Comparison of ENCODE assay signal across 17 cellular contexts in genomic region chr15:90851114-90851513, GRCh38. TPM values are rescaled to one million over a fixed set of nuclear protein-coding genes. Genes with fewer than 3 reads are reported as not detected.
DNase-seq lines count a peak whose midpoint lies in the region; ATAC-seq, FAIRE-seq and TF ChIP-seq lines count a peak whose summit lies in the region.
"Had no signal": no experiment of that assay in that cellular context is flagged by ENCODE, and none has a peak within 500 bp of the region (broad histone marks: within the 10 kb centered on the region; RNA-seq: fewer than 3 reads in every experiment).

No MANE protein-coding gene starts in this region.

- no TSS peak for BruUV-seq in K562 (replicated peaks; lab: Mats Ljungman, UMichigan)

- H3K4me3 ChIP-seq in K562, result no peak overlapping the region
- no peak overlapping the region for H3K4me3 ChIP-seq in upper lobe of right lung
- H3K4me3 ChIP-seq: left lung, sigmoid colon had no signal

- 56% methylated on average over 6 of the region's 6 CpGs for WGBS in K562 (ENCODE audit: insufficient coverage, low coverage, missing lambda C conversion rate)

- H3K27ac ChIP-seq in K562 (ENCODE audit: extremely low read depth, low read depth, low read length) (no peak overlapping the region), upper lobe of right lung (no peak overlapping the region)
- H3K27ac ChIP-seq: left lung, sigmoid colon had no signal

- CTCF ChIA-PET in activated CD4-positive, alpha-beta T cell treated with anti-CD3 and anti-CD28 coated beads, Interleukin-2, amount 10 ng/mL, durations not matched to agents 7 days and 5 days (lab: Charles Lee), result interaction anchor here (1.0 to 3.5 kb wide), 6 partner anchors 9 to 134 kb away, joined by 3 to 30 read pairs (median 6); partner anchors contain the start of genes BLM and HDDC3
- CTCF ChIA-PET in K562 (lab: Yijun Ruan, JAX; ENCODE audit: low intra/inter-chr PET ratio), result no interaction called here

- 0 out of 2 replicates have a peak overlapping the region, but pooled peaks have one; percentile 41 for H2AFZ ChIP-seq in K562 (ENCODE audit: low read depth, low read length)

- H3K36me3 Mint-ChIP-seq in activated CD4-positive, alpha-beta T cell treated with anti-CD3 and anti-CD28 coated beads, Interleukin-2, amount 10 ng/mL, durations not matched to agents 7 days and 5 days (ENCODE audit: low read depth), result peaks cover 36% of the 10 kb centered on the region
- H3K36me3 Mint-ChIP-seq in stimulated activated naive CD8-positive, alpha-beta T cell treated with anti-CD3 and anti-CD28 coated beads, Interleukin-15, Interleukin-2, amounts not matched to agents 100 ng/mL and 50 ng/mL, for 24 hours (ENCODE audit: low read depth), result peaks cover 3% of the 10 kb centered on the region

- H3K4me2 ChIP-seq in K562 (ENCODE audit: insufficient read depth, low read length), result no peak overlapping the region

- no peaks in the 10 kb centered on the region for H3K9me3 ChIP-seq in K562 (replicated peaks; ENCODE audit: control insufficient read depth, insufficient read depth, low read depth, low read length)
- no peaks in the 10 kb centered on the region for H3K9me3 ChIP-seq in upper lobe of right lung
- H3K9me3 ChIP-seq: left lung, sigmoid colon had no signal

- no peaks in the 10 kb centered on the region for H3K9me1 ChIP-seq in K562 (ENCODE audit: control insufficient read depth, insufficient read depth, low read length)

- no peak; the same call in 2 of the 3 replicates for ATAC-seq in K562
- no peak for ATAC-seq in upper lobe of right lung
- ATAC-seq: left lung had no signal

- peak overlapping the region; percentile 92 for H3K27ac Mint-ChIP-seq in activated CD4-positive, alpha-beta T cell treated with anti-CD3 and anti-CD28 coated beads, Interleukin-2, amount 10 ng/mL, durations not matched to agents 7 days and 5 days
- peak overlapping the region; percentile 95 for H3K27ac Mint-ChIP-seq in stimulated activated naive CD8-positive, alpha-beta T cell treated with anti-CD3 and anti-CD28 coated beads, Interleukin-15, Interleukin-2, amounts not matched to agents 100 ng/mL and 50 ng/mL, for 24 hours

- H4K20me1 ChIP-seq in K562 (replicated peaks; ENCODE audit: control insufficient read depth, insufficient read depth, low read length), result no peaks in the 10 kb centered on the region

- H3K4me1 ChIP-seq in K562 (replicated peaks in 1 of 2; ENCODE audit: control insufficient read depth in 2 of 2, insufficient read depth in 2 of 2, low read length in 2 of 2) (peaks cover 10 to 28% of the 10 kb centered on the region in 2 experiments; a peak in 4 of 5 replicates), upper lobe of right lung (no peaks in the 10 kb centered on the region)
- H3K4me1 ChIP-seq: sigmoid colon had no signal

- no peak for TF ChIP-seq EP300 in K562 (IDR thresholded peaks at IDR 0.05; ENCODE audit: low read length)

- H3K4me1 Mint-ChIP-seq in activated CD4-positive, alpha-beta T cell treated with anti-CD3 and anti-CD28 coated beads, Interleukin-2, amount 10 ng/mL, durations not matched to agents 7 days and 5 days, result peaks cover 70% of the 10 kb centered on the region
- peaks cover 68% of the 10 kb centered on the region for H3K4me1 Mint-ChIP-seq in stimulated activated naive CD8-positive, alpha-beta T cell treated with anti-CD3 and anti-CD28 coated beads, Interleukin-15, Interleukin-2, amounts not matched to agents 100 ng/mL and 50 ng/mL, for 24 hours (ENCODE audit: low read depth)

- H3K9me3 Mint-ChIP-seq in activated CD4-positive, alpha-beta T cell treated with anti-CD3 and anti-CD28 coated beads, Interleukin-2, amount 10 ng/mL, durations not matched to agents 7 days and 5 days, result peaks cover 8% of the 10 kb centered on the region
- H3K9me3 Mint-ChIP-seq in stimulated activated naive CD8-positive, alpha-beta T cell treated with anti-CD3 and anti-CD28 coated beads, Interleukin-15, Interleukin-2, amounts not matched to agents 100 ng/mL and 50 ng/mL, for 24 hours, result no peaks in the 10 kb centered on the region

- no peak for FAIRE-seq in K562 (lab: Jason Lieb, UNC)
- FAIRE-seq: astrocyte, H54, RCC 7860 had no signal

- in situ Hi-C loops in K562 (cut with MboI), result no loop called here

- no peaks in the 10 kb centered on the region for H3K27me3 Mint-ChIP-seq in activated CD4-positive, alpha-beta T cell treated with anti-CD3 and anti-CD28 coated beads, Interleukin-2, amount 10 ng/mL, durations not matched to agents 7 days and 5 days
- H3K27me3 Mint-ChIP-seq in stimulated activated naive CD8-positive, alpha-beta T cell treated with anti-CD3 and anti-CD28 coated beads, Interleukin-15, Interleukin-2, amounts not matched to agents 100 ng/mL and 50 ng/mL, for 24 hours, result no peaks in the 10 kb centered on the region

- no peak for TF ChIP-seq CTCF in K562 (IDR thresholded peaks at IDR 0.05 in 2 of 3, conservative IDR thresholded peaks at IDR 0.05 in 1 of 3; ENCODE audit: insufficient read depth in 2 of 3, low read depth in 1 of 3, low read length in 3 of 3)
- TF ChIP-seq CTCF in upper lobe of right lung (IDR thresholded peaks at IDR 0.05), result no peak

- TF ChIP-seq RAD21 in K562 (CRISPR knock-in tag; conservative IDR thresholded peaks at IDR 0.05 in 1 of 2, IDR thresholded peaks at IDR 0.05 in 1 of 2), result no peak

- H3K9ac ChIP-seq in K562 (ENCODE audit: insufficient read depth in 1 of 2, low read depth in 2 of 2, low read length in 2 of 2), result 0 out of 4 replicates have a peak overlapping the region, but pooled peaks of 1 of the 2 experiments have one; percentile 74

- no peaks in the 10 kb centered on the region for H3K27me3 ChIP-seq in K562 (ENCODE audit: control insufficient read depth in 2 of 2, insufficient read depth in 2 of 2, low read length in 2 of 2)
- no peaks in the 10 kb centered on the region for H3K27me3 ChIP-seq in upper lobe of right lung
- H3K27me3 ChIP-seq: left lung, sigmoid colon had no signal

- H3K4me3 Mint-ChIP-seq in activated CD4-positive, alpha-beta T cell treated with anti-CD3 and anti-CD28 coated beads, Interleukin-2, amount 10 ng/mL, durations not matched to agents 7 days and 5 days, result peak overlapping the region; percentile 54
- H3K4me3 Mint-ChIP-seq in stimulated activated naive CD8-positive, alpha-beta T cell treated with anti-CD3 and anti-CD28 coated beads, Interleukin-15, Interleukin-2, amounts not matched to agents 100 ng/mL and 50 ng/mL, for 24 hours, result peak overlapping the region; percentile 49

- peak; percentile 40 for DNase-seq in activated naive CD4-positive, alpha-beta T cell treated with Interleukin-2 at 50 U/mL for 16 hours
- no peak for DNase-seq in activated naive CD4-positive, alpha-beta T cell treated with anti-CD3 and anti-CD28 coated beads, Interleukin-2, amount 50 U/mL, for 16 hours
- DNase-seq in activated CD4-positive, alpha-beta T cell treated with anti-CD3 and anti-CD28 coated beads, Interleukin-2, amount 10 ng/mL, durations not matched to agents 7 days and 5 days, result peak; percentile 39
- DNase-seq in K562 (ENCODE audit: extremely low read depth in 1 of 4, low spot score in 3 of 4) (no peak), NCI-H1930 (lab: John Stamatoyannopoulos, UW) (no peak), dermis blood vessel endothelial cell (no peak), upper lobe of right lung (no peak)
- DNase-seq: hypothalamus, NCI-H1694 treated with DMSO at 0.1 percent for 48 hours, NCI-H524 treated with DMSO at 0.1 percent for 48 hours, sigmoid colon had no signal

- no peaks in the 10 kb centered on the region for H3K79me2 ChIP-seq in K562 (ENCODE audit: control insufficient read depth, insufficient read depth, low read length)

- POLR2A ChIA-PET in activated CD4-positive, alpha-beta T cell treated with anti-CD3 and anti-CD28 coated beads, Interleukin-2, amount 10 ng/mL, durations not matched to agents 7 days and 5 days (lab: Charles Lee), result interaction anchor here (0.7 kb wide), 1 partner anchor 33 kb away, joined by 3 read pairs; no protein-coding TSS in a partner anchor
- POLR2A ChIA-PET in K562 (lab: Yijun Ruan, JAX), result interaction anchor here (1.1 to 1.9 kb wide), 2 partner anchors 10 to 18 kb away, joined by 3 to 10 read pairs; partner anchors contain the start of gene FURIN

- H3K36me3 ChIP-seq in K562 (ENCODE audit: control insufficient read depth, insufficient read depth, low read length) (no peaks in the 10 kb centered on the region), upper lobe of right lung (no peaks in the 10 kb centered on the region)
- H3K36me3 ChIP-seq: left lung, sigmoid colon had no signal

- no peak for TF ChIP-seq POLR2A in K562 (conservative IDR thresholded peaks at IDR 0.05)

- intact Hi-C loops in K562 (cut with micrococcal nuclease), result no loop called here
- intact Hi-C loops in upper lobe of right lung (cut with DNase I), result no loop called here

RNA-seq across cellular contexts. Expression of gene FURIN, which starts 17.3 kb away (rescaled TPM):
- total RNA-seq in activated CD4-positive, alpha-beta T cell treated with anti-CD3 and anti-CD28 coated beads, Interleukin-2, amount 10 ng/mL, durations not matched to agents 7 days and 5 days, result 100 to 1,000 TPM; 148 to 153 TPM
- total RNA-seq in K562 (2011; cell fraction: chromatin; rRNA removed; ENCODE audit: low replicate concordance), result 29.3 and 88.9 TPM in 2 replicates
- total RNA-seq in K562 (2011; cell fraction: nucleolus; rRNA removed), result 101 and 110 TPM in 2 replicates
- total RNA-seq in K562 (2011; cell fraction: nucleoplasm; rRNA removed), result 63.1 TPM in 2 replicates
- 49.9 and 69.9 TPM in 2 replicates for total RNA-seq in K562 (2014; rRNA removed)
- total RNA-seq in K562 (2014; rRNA removed; fragmentation: Illumina TruSeq; extraction: Trizol), result 10.0 and 11.7 TPM in 2 replicates
- 34.8 and 36.0 TPM in 2 replicates for total RNA-seq in K562 (2015; rRNA removed; fragmentation: Illumina TruSeq; extraction: Trizol)
- 93.5 and 99.9 TPM in 2 replicates for total RNA-seq in K562 (2021)
- 22.4 and 30.8 TPM in 2 replicates for polyA plus RNA-seq in K562 (2011; rRNA removed)
- polyA plus RNA-seq in K562 (2011; cell fraction: cytosol; rRNA removed), result 31.2 and 60.1 TPM in 2 replicates
- polyA plus RNA-seq in K562 (2011; cell fraction: nucleus; rRNA removed), result 42.7 and 71.3 TPM in 2 replicates
- 74.8 and 95.4 TPM in 2 replicates for polyA plus RNA-seq in K562 (2012)
- 36.4 and 61.7 TPM in 2 replicates for polyA plus RNA-seq in K562 (2014; fragmentation: Illumina TruSeq; extraction: Trizol)
- polyA plus RNA-seq in K562 (2014; fragmentation: Nextera tagmentation; extraction: Ambion mirVana), result 1 to 10 TPM in 1 of 2 experiments, under 1 TPM in 1; 0.92 to 1.1 TPM
- 49.1 and 50.3 TPM in 2 replicates for polyA plus RNA-seq in K562 (2014; rRNA removed)
- polyA minus RNA-seq in K562 (2011; rRNA and poly(A)+ RNA removed), result 12.3 and 17.9 TPM in 2 replicates
- 47.5 and 65.9 TPM in 2 replicates for polyA minus RNA-seq in K562 (2011; cell fraction: cytosol; rRNA and poly(A)+ RNA removed)
- polyA minus RNA-seq in K562 (2011; cell fraction: nucleus; rRNA and poly(A)+ RNA removed), result 24.6 and 32.0 TPM in 2 replicates
- total RNA-seq in dermis blood vessel endothelial cell, result 67.2 and 136 TPM in 2 replicates
- 104 TPM for total RNA-seq in upper lobe of right lung

RNA-seq across cellular contexts. Expression of gene FES, which starts 33.2 kb away (rescaled TPM):
- 10 to 100 TPM in 1 of 2 experiments, 1 to 10 TPM in 1; 8.6 to 10.7 TPM for total RNA-seq in activated CD4-positive, alpha-beta T cell treated with anti-CD3 and anti-CD28 coated beads, Interleukin-2, amount 10 ng/mL, durations not matched to agents 7 days and 5 days
- 3.7 and 18.5 TPM in 2 replicates for total RNA-seq in K562 (2011; cell fraction: chromatin; rRNA removed; ENCODE audit: low replicate concordance)
- 5.1 and 10.8 TPM in 2 replicates for total RNA-seq in K562 (2011; cell fraction: nucleolus; rRNA removed)
- total RNA-seq in K562 (2011; cell fraction: nucleoplasm; rRNA removed), result 3.3 and 6.0 TPM in 2 replicates
- 0.86 and 1.6 TPM in 2 replicates for total RNA-seq in K562 (2014; rRNA removed)
- total RNA-seq in K562 (2014; rRNA removed; fragmentation: Illumina TruSeq; extraction: Trizol), result 0.73 and 1.1 TPM in 2 replicates
- total RNA-seq in K562 (2015; rRNA removed; fragmentation: Illumina TruSeq; extraction: Trizol), result 0.72 and 1.1 TPM in 2 replicates
- 1.3 and 2.6 TPM in 2 replicates for total RNA-seq in K562 (2021)
- polyA plus RNA-seq in K562 (2011; rRNA removed), result 0.38 and 1.0 TPM in 2 replicates
- polyA plus RNA-seq in K562 (2011; cell fraction: cytosol; rRNA removed), result 0.83 and 1.2 TPM in 2 replicates
- 4.8 and 6.6 TPM in 2 replicates for polyA plus RNA-seq in K562 (2011; cell fraction: nucleus; rRNA removed)
- 1.1 and 2.8 TPM in 2 replicates for polyA plus RNA-seq in K562 (2012)
- polyA plus RNA-seq in K562 (2014; fragmentation: Illumina TruSeq; extraction: Trizol), result 0.55 and 0.66 TPM in 2 replicates
- under 1 TPM; 0.82 to 0.91 TPM for polyA plus RNA-seq in K562 (2014; fragmentation: Nextera tagmentation; extraction: Ambion mirVana)
- 0.78 and 2.5 TPM in 2 replicates for polyA plus RNA-seq in K562 (2014; rRNA removed)
- 0.14 and 0.45 TPM in 2 replicates for polyA minus RNA-seq in K562 (2011; rRNA and poly(A)+ RNA removed)
- 0.86 and 2.5 TPM in 2 replicates for polyA minus RNA-seq in K562 (2011; cell fraction: cytosol; rRNA and poly(A)+ RNA removed)
- polyA minus RNA-seq in K562 (2011; cell fraction: nucleus; rRNA and poly(A)+ RNA removed), result 4.0 and 4.3 TPM in 2 replicates
- total RNA-seq in dermis blood vessel endothelial cell, result 110 and 134 TPM in 2 replicates
- total RNA-seq in upper lobe of right lung, result 48.0 TPM
- polyA plus RNA-seq: neural cell had no signal

RNA-seq across cellular contexts. Expression of gene MAN2A2, which starts 52.0 kb away (rescaled TPM):
- total RNA-seq in activated CD4-positive, alpha-beta T cell treated with anti-CD3 and anti-CD28 coated beads, Interleukin-2, amount 10 ng/mL, durations not matched to agents 7 days and 5 days, result 10 to 100 TPM; 77.4 to 97.4 TPM
- 447 and 1,128 TPM in 2 replicates for total RNA-seq in K562 (2011; cell fraction: chromatin; rRNA removed; ENCODE audit: low replicate concordance)
- total RNA-seq in K562 (2011; cell fraction: nucleolus; rRNA removed), result 692 and 704 TPM in 2 replicates
- total RNA-seq in K562 (2011; cell fraction: nucleoplasm; rRNA removed), result 460 and 506 TPM in 2 replicates
- total RNA-seq in K562 (2014; rRNA removed), result 35.0 and 53.7 TPM in 2 replicates
- total RNA-seq in K562 (2014; rRNA removed; fragmentation: Illumina TruSeq; extraction: Trizol), result 20.6 and 25.0 TPM in 2 replicates
- total RNA-seq in K562 (2015; rRNA removed; fragmentation: Illumina TruSeq; extraction: Trizol), result 43.3 and 43.4 TPM in 2 replicates
- 116 and 151 TPM in 2 replicates for total RNA-seq in K562 (2021)
- 71.7 and 195 TPM in 2 replicates for polyA plus RNA-seq in K562 (2011; rRNA removed)
- 119 and 133 TPM in 2 replicates for polyA plus RNA-seq in K562 (2011; cell fraction: cytosol; rRNA removed)
- polyA plus RNA-seq in K562 (2011; cell fraction: nucleus; rRNA removed), result 1,870 and 1,995 TPM in 2 replicates
- polyA plus RNA-seq in K562 (2012), result 92.0 and 210 TPM in 2 replicates
- 130 and 131 TPM in 2 replicates for polyA plus RNA-seq in K562 (2014; fragmentation: Illumina TruSeq; extraction: Trizol)
- 10 to 100 TPM in 1 of 2 experiments, 1 to 10 TPM in 1; 7.3 to 13.7 TPM for polyA plus RNA-seq in K562 (2014; fragmentation: Nextera tagmentation; extraction: Ambion mirVana)
- polyA plus RNA-seq in K562 (2014; rRNA removed), result 114 and 121 TPM in 2 replicates
- polyA minus RNA-seq in K562 (2011; rRNA and poly(A)+ RNA removed), result 30.7 and 41.4 TPM in 2 replicates
- 71.5 and 84.4 TPM in 2 replicates for polyA minus RNA-seq in K562 (2011; cell fraction: cytosol; rRNA and poly(A)+ RNA removed)
- polyA minus RNA-seq in K562 (2011; cell fraction: nucleus; rRNA and poly(A)+ RNA removed), result 264 and 379 TPM in 2 replicates
- total RNA-seq in dermis blood vessel endothelial cell, result 23.1 and 38.7 TPM in 2 replicates
- total RNA-seq in upper lobe of right lung, result 94.0 TPM

Comparison
In these comparisons a context has a peak if more than half of its experiments do, and no peak if none do; other contexts are left out.
1. DNase-seq: peak in activated naive CD4-positive, alpha-beta T cell treated with Interleukin-2 at 50 U/mL for 16 hours (single experiment) and activated CD4-positive, alpha-beta T cell treated with anti-CD3 and anti-CD28 coated beads, Interleukin-2, amount 10 ng/mL, durations not matched to agents 7 days and 5 days (single experiment); none in activated naive CD4-positive, alpha-beta T cell treated with anti-CD3 and anti-CD28 coated beads, Interleukin-2, amount 50 U/mL, for 16 hours (single experiment), K562 (0 of 4), NCI-H1930 (0 of 2), dermis blood vessel endothelial cell (single experiment) and upper lobe of right lung (single experiment).